Comparison of ENCODE assay signal across 9 cellular contexts in the genomic region with DNA sequence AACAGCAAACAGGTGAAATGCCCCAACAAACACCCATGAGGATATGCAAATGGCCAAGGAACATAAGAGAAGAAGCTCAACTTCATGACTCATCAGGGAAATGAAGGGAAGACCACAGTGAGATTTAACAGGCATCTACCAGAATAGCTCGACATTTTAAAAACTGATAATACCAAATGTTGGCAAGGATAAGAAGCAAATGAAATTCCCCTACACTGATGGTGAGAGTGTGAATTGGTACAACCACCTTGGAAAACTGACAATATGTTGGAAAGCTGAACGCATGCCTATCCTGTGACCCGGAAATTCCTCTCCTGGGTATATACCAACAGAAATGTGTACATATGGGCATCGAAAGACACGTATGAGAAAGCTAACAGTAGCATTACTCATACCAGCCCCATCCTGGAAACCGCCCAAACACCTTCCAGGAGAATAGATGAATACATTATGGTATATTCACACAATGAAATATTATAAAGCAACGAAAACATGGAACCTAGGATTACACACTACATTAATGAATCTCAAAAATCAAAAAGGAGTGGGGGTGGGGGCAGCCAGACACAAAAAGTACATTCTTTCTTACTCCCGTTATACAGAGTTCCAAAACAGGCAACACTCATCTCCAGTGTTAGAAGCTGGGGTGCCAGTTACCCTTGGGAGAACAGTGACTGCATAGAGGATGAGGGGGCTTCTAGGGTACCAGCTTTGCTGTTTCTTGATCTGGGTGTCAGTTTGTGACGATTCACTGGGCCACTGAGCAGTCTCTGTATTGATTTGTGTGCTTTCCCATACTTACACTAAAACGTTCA. TPM values are rescaled to one million over a fixed set of nuclear protein-coding genes. Genes with fewer than 3 reads are reported as not detected.
DNase-seq lines count a peak whose midpoint lies in the region; ATAC-seq and TF ChIP-seq lines count a peak whose summit lies in the region.
"Had no signal": no experiment of that assay in that cellular context is flagged by ENCODE, and none has a peak within 500 bp of the region (broad histone marks: within the 10 kb centered on the region; RNA-seq: fewer than 3 reads in every experiment).

No MANE protein-coding gene starts in this region.

- no peak overlapping the region for H3K27ac ChIP-seq in A673 (ENCODE audit: low read depth, low read length, poor library complexity, severe bottlenecking)
- H3K27ac ChIP-seq in colonic mucosa: no peak overlapping the region
- no peak overlapping the region for H3K27ac ChIP-seq in ascending aorta

- TF ChIP-seq CTCF in fibroblast of pulmonary artery (IDR thresholded peaks at IDR 0.05; ENCODE audit: low read length, missing control alignments) (no peak), A673 (conservative IDR thresholded peaks at IDR 0.05; ENCODE audit: low read depth, low read length) (no peak), colonic mucosa (IDR thresholded peaks at IDR 0.05) (no peak), ascending aorta (IDR thresholded peaks at IDR 0.05) (no peak)

- intact Hi-C loops in A673 (cut with micrococcal nuclease; ENCODE audit: unreplicated experiment) (no loop called here), colonic mucosa (cut with DNase I) (no loop called here), ascending aorta (cut with DNase I) (no loop called here)

- CTCF ChIA-PET in A673 (lab: Charles Lee): no interaction called here

- H3K4me1 ChIP-seq in A673 (ENCODE audit: insufficient read depth, low read length, poor library complexity, severe bottlenecking) (peaks cover 20% of the 10 kb centered on the region), colonic mucosa (no peaks in the 10 kb centered on the region), ascending aorta (peaks cover 0 to 17% of the 10 kb centered on the region in 2 donors)

- no TSS peak for BruUV-seq in A673 (replicated peaks; lab: Mats Ljungman, UMichigan)

- H3K36me3 ChIP-seq in A673 (ENCODE audit: insufficient read depth, low read length, poor library complexity, severe bottlenecking) (no peaks in the 10 kb centered on the region), colonic mucosa (no peaks in the 10 kb centered on the region), ascending aorta (peaks cover 5 to 13% of the 10 kb centered on the region in 2 donors)

- peak; percentile 36 for ATAC-seq in GM18508 (IDR thresholded peaks at IDR 0.05; ENCODE audit: insufficient read depth, unreplicated experiment)
- peak; percentile 80 for ATAC-seq in GM21447 (IDR thresholded peaks at IDR 0.05; ENCODE audit: unreplicated experiment)
- peak; percentile 44 for ATAC-seq in HG03520 (IDR thresholded peaks at IDR 0.05; ENCODE audit: unreplicated experiment)

- H3K9me3 ChIP-seq in A673 (ENCODE audit: low read depth, low read length, poor library complexity, severe bottlenecking) (peaks cover 2% of the 10 kb centered on the region), colonic mucosa (no peaks in the 10 kb centered on the region), ascending aorta (no peaks in the 10 kb centered on the region)

- DNase-seq in fibroblast of pulmonary artery (ENCODE audit: low read depth) (peak; percentile 24), A673 (ENCODE audit: low spot score) (no peak), colonic mucosa (no peak), ascending aorta (ENCODE audit: low spot score in 2 of 2) (no peak)
- DNase-seq: mesendoderm, NCI-H187 had no signal

- POLR2A ChIA-PET in A673 (lab: Charles Lee; ENCODE audit: low non-redundant PET): no interaction called here

- H3K4me3 ChIP-seq in fibroblast of pulmonary artery (replicated peaks; ENCODE audit: low read depth, low read length) (no peak overlapping the region), A673 (ENCODE audit: low read depth, low read length, poor library complexity, severe bottlenecking) (no peak overlapping the region), colonic mucosa (no peak overlapping the region), ascending aorta (no peak overlapping the region)

- no peak overlapping the region for H3K9ac ChIP-seq in colonic mucosa (ENCODE audit: low read depth in 2 of 2, low read length in 2 of 2)

- peaks cover 41% of the 10 kb centered on the region for H3K27me3 ChIP-seq in A673 (replicated peaks; ENCODE audit: insufficient read depth, low read depth, low read length, poor library complexity)
- no peaks in the 10 kb centered on the region for H3K27me3 ChIP-seq in colonic mucosa
- H3K27me3 ChIP-seq in ascending aorta: no peaks in the 10 kb centered on the region

RNA-seq across cellular contexts. Expression of a gene that starts 16.9 kb away (rescaled TPM):
- total RNA-seq in A673 (2021) (0.60 and 1.2 TPM in 2 replicates), colonic mucosa (10 to 100 TPM in 1 of 2 donors, 1 to 10 TPM in 1; 4.0 to 10.2 TPM), ascending aorta (72.6 TPM)
